Comparison of ENCODE assay signal across 1 cellular context in genomic region chr14:73949752-73950734, GRCh38.
TF ChIP-seq lines count a peak whose summit lies in the region.

TSS of gene COQ6 (plus strand) at chr14:73950302. CDS start at chr14:73950333, 31 bp downstream.
A gene with protein sequence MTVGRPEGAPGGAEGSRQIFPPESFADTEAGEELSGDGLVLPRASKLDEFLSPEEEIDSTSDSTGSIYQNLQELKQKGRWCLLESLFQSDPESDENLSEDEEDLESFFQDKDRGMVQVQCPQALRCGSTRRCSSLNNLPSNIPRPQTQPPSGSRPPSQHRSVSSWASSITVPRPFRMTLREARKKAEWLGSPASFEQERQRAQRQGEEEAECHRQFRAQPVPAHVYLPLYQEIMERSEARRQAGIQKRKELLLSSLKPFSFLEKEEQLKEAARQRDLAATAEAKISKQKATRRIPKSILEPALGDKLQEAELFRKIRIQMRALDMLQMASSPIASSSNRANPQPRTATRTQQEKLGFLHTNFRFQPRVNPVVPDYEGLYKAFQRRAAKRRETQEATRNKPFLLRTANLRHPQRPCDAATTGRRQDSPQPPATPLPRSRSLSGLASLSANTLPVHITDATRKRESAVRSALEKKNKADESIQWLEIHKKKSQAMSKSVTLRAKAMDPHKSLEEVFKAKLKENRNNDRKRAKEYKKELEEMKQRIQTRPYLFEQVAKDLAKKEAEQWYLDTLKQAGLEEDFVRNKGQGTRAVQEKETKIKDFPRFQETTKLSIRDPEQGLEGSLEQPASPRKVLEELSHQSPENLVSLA (minus strand): TSS chr14:73950094. CDS start chr14:73950026, 68 bp downstream.

TF ChIP-seq in HepG2, 621 proteins besides CTCF, POLR2A, EP300 and RAD21 (continued from another document and continues in another):
- TF ChIP-seq ZNF652 (CRISPR knock-in tag; IDR thresholded peaks at IDR 0.05; ENCODE audit: borderline replicate concordance, low read depth) (no peak; the same call in 1 of the 2 replicates), TAF15 (IDR thresholded peaks at IDR 0.05; ENCODE audit: low read depth, low read length, poor library complexity, severe bottlenecking) (no peak), ZNF580 (CRISPR knock-in tag; IDR thresholded peaks at IDR 0.05; ENCODE audit: borderline replicate concordance, low read depth) (peak; percentile 76; the same call in 1 of the 2 replicates), TOE1 (CRISPR knock-in tag; IDR thresholded peaks at IDR 0.05) (no peak), NCOA2 (CRISPR knock-in tag; IDR thresholded peaks at IDR 0.05) (peak; percentile 8; the same call in 1 of the 2 replicates), ZNF296 (CRISPR knock-in tag; conservative IDR thresholded peaks at IDR 0.05) (peak; percentile 72; the same call in 1 of the 2 replicates), ATRX (CRISPR knock-in tag; IDR thresholded peaks at IDR 0.05; ENCODE audit: borderline replicate concordance) (no peak), CBX2 (IDR thresholded peaks at IDR 0.05; ENCODE audit: low read depth, low read length) (no peak; the same call in 1 of the 2 replicates), CBX2 (CRISPR knock-in tag; IDR thresholded peaks at IDR 0.05; ENCODE audit: low read depth) (0 out of 2 replicates have a peak, but pooled peaks have one; percentile 53), ZNF614 (CRISPR knock-in tag; IDR thresholded peaks at IDR 0.05; ENCODE audit: borderline replicate concordance) (peak; percentile 24; the same call in 1 of the 2 replicates), ZNF317 (CRISPR knock-in tag; IDR thresholded peaks at IDR 0.05) (peak; percentile 71), RBFOX2 (IDR thresholded peaks at IDR 0.05; ENCODE audit: low read depth, low read length) (peak; percentile 97), DNMT3B (CRISPR knock-in tag; conservative IDR thresholded peaks at IDR 0.05) (no peak; the same call in 1 of the 2 replicates), ZSCAN20 (CRISPR knock-in tag; IDR thresholded peaks at IDR 0.05; ENCODE audit: borderline replicate concordance) (no peak), STAT6 (CRISPR knock-in tag; IDR thresholded peaks at IDR 0.05; ENCODE audit: borderline replicate concordance) (no peak; the same call in 1 of the 2 replicates), RARA (CRISPR knock-in tag; IDR thresholded peaks at IDR 0.05) (peak; percentile 18; the same call in 1 of the 2 replicates), ZNF530 (CRISPR knock-in tag; IDR thresholded peaks at IDR 0.05; ENCODE audit: low read depth) (no peak), YEATS4 (CRISPR knock-in tag; IDR thresholded peaks at IDR 0.05; ENCODE audit: borderline replicate concordance) (peak; percentile 74; the same call in 1 of the 2 replicates), SMAD3 (CRISPR knock-in tag; IDR thresholded peaks at IDR 0.05) (peak; percentile 63; the same call in 1 of the 2 replicates), ZNF329 (CRISPR knock-in tag; IDR thresholded peaks at IDR 0.05; ENCODE audit: low read depth) (no peak), CHCHD3 (CRISPR knock-in tag; IDR thresholded peaks at IDR 0.05) (peak; percentile 70; the same call in 1 of the 2 replicates), HNF4G (IDR thresholded peaks at IDR 0.05; ENCODE audit: borderline replicate concordance, low read depth, low read length) (peak; percentile 59; the same call in 1 of the 2 replicates), HNF4G (CRISPR knock-in tag; IDR thresholded peaks at IDR 0.05; ENCODE audit: borderline replicate concordance, low read depth) (no peak; the same call in 1 of the 2 replicates), POLR2AphosphoS5 (IDR thresholded peaks at IDR 0.05; ENCODE audit: low read depth, low read length) (peak; percentile 64), ZNF230 (CRISPR knock-in tag; IDR thresholded peaks at IDR 0.05) (no peak), MIER2 (CRISPR knock-in tag; IDR thresholded peaks at IDR 0.05) (0 out of 2 replicates have a peak, but pooled peaks have one; percentile 7), ATF2 (CRISPR knock-in tag; IDR thresholded peaks at IDR 0.05) (peak; percentile 54; the same call in 1 of the 2 replicates), ZNF800 (CRISPR knock-in tag; IDR thresholded peaks at IDR 0.05) (no peak), RCOR2 (CRISPR knock-in tag; IDR thresholded peaks at IDR 0.05) (no peak), ZNF44 (CRISPR knock-in tag; IDR thresholded peaks at IDR 0.05) (0 out of 2 replicates have a peak, but pooled peaks have one; percentile 18), HOXA5 (CRISPR knock-in tag; IDR thresholded peaks at IDR 0.05) (no peak), NR3C1 (CRISPR knock-in tag; IDR thresholded peaks at IDR 0.05) (no peak)
- TF ChIP-seq, protein P1, sequence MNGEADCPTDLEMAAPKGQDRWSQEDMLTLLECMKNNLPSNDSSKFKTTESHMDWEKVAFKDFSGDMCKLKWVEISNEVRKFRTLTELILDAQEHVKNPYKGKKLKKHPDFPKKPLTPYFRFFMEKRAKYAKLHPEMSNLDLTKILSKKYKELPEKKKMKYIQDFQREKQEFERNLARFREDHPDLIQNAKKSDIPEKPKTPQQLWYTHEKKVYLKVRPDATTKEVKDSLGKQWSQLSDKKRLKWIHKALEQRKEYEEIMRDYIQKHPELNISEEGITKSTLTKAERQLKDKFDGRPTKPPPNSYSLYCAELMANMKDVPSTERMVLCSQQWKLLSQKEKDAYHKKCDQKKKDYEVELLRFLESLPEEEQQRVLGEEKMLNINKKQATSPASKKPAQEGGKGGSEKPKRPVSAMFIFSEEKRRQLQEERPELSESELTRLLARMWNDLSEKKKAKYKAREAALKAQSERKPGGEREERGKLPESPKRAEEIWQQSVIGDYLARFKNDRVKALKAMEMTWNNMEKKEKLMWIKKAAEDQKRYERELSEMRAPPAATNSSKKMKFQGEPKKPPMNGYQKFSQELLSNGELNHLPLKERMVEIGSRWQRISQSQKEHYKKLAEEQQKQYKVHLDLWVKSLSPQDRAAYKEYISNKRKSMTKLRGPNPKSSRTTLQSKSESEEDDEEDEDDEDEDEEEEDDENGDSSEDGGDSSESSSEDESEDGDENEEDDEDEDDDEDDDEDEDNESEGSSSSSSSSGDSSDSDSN (CRISPR knock-in tag; IDR thresholded peaks at IDR 0.05) = peak; percentile 87
- TF ChIP-seq, protein P2, sequence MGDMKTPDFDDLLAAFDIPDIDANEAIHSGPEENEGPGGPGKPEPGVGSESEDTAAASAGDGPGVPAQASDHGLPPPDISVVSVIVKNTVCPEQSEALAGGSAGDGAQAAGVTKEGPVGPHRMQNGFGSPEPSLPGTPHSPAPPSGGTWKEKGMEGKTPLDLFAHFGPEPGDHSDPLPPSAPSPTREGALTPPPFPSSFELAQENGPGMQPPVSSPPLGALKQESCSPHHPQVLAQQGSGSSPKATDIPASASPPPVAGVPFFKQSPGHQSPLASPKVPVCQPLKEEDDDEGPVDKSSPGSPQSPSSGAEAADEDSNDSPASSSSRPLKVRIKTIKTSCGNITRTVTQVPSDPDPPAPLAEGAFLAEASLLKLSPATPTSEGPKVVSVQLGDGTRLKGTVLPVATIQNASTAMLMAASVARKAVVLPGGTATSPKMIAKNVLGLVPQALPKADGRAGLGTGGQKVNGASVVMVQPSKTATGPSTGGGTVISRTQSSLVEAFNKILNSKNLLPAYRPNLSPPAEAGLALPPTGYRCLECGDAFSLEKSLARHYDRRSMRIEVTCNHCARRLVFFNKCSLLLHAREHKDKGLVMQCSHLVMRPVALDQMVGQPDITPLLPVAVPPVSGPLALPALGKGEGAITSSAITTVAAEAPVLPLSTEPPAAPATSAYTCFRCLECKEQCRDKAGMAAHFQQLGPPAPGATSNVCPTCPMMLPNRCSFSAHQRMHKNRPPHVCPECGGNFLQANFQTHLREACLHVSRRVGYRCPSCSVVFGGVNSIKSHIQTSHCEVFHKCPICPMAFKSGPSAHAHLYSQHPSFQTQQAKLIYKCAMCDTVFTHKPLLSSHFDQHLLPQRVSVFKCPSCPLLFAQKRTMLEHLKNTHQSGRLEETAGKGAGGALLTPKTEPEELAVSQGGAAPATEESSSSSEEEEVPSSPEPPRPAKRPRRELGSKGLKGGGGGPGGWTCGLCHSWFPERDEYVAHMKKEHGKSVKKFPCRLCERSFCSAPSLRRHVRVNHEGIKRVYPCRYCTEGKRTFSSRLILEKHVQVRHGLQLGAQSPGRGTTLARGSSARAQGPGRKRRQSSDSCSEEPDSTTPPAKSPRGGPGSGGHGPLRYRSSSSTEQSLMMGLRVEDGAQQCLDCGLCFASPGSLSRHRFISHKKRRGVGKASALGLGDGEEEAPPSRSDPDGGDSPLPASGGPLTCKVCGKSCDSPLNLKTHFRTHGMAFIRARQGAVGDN (CRISPR knock-in tag; IDR thresholded peaks at IDR 0.05) = peak; percentile 99
- TF ChIP-seq, protein P3, sequence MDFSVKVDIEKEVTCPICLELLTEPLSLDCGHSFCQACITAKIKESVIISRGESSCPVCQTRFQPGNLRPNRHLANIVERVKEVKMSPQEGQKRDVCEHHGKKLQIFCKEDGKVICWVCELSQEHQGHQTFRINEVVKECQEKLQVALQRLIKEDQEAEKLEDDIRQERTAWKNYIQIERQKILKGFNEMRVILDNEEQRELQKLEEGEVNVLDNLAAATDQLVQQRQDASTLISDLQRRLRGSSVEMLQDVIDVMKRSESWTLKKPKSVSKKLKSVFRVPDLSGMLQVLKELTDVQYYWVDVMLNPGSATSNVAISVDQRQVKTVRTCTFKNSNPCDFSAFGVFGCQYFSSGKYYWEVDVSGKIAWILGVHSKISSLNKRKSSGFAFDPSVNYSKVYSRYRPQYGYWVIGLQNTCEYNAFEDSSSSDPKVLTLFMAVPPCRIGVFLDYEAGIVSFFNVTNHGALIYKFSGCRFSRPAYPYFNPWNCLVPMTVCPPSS (IDR thresholded peaks at IDR 0.05) = no peak
- TF ChIP-seq, protein P4, sequence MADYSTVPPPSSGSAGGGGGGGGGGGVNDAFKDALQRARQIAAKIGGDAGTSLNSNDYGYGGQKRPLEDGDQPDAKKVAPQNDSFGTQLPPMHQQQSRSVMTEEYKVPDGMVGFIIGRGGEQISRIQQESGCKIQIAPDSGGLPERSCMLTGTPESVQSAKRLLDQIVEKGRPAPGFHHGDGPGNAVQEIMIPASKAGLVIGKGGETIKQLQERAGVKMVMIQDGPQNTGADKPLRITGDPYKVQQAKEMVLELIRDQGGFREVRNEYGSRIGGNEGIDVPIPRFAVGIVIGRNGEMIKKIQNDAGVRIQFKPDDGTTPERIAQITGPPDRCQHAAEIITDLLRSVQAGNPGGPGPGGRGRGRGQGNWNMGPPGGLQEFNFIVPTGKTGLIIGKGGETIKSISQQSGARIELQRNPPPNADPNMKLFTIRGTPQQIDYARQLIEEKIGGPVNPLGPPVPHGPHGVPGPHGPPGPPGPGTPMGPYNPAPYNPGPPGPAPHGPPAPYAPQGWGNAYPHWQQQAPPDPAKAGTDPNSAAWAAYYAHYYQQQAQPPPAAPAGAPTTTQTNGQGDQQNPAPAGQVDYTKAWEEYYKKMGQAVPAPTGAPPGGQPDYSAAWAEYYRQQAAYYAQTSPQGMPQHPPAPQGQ (CRISPR knock-in tag; IDR thresholded peaks at IDR 0.05; ENCODE audit: borderline replicate concordance) = no peak
